In the genomic region with DNA sequence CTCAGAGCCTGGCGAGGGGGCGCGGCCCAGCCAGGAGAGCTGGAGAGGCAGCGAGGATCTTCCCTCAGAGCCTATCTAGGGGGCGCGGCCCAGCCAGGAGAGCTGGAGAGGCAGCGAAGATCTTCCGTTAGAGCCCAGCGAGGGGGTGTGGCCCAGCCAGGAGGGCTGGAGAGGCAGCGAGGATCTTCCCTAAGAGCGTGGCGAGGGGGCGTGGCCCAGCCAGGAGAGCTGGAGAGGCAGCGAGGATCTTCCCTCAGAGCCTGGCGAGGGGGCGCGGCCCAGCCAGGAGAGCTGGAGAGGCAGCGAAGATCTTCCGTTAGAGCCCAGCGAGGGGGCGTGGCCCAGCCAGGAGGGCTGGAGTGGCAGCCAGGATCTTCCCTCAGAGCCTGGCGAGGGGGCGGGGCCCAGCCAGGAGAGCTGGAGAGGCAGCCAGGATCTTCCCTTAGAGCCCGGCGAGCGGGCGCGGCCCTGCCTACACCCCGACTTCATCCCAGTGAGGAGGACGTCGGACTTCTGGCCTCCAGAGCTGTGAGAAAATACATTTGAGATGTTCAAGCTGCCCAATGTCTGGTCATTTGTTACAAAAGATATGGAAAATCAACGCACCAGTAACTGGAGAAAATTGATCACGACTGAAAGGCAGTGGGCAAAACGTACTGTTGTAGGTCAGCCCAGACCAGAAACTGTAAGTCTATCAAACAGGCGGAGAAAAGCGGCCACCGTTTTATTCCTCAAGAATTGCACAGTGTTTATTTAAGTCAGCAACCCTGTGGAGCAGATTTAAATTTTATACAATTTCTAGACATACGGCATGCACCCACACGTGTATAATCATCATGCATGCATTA, we compare ENCODE assay signal across 8 cellular contexts.
DNase-seq lines count a peak whose midpoint lies in the region; ATAC-seq and TF ChIP-seq lines count a peak whose summit lies in the region.

No MANE protein-coding gene starts in this region.

- H2AFZ ChIP-seq in H9 (ENCODE audit: low read length): peak overlapping the region; percentile 79

- DNase-seq in C1 segment of cervical spinal cord (lab: John Stamatoyannopoulos, UW): peak in 11 of 14 donors; percentile 8 to 76 (median 57)
- DNase-seq in H9: peak; percentile 100
- DNase-seq in NCI-H2171 treated with DMSO at 0.1 percent for 48 hours (lab: John Stamatoyannopoulos, UW): peak; percentile 97
- peak; percentile 12 to 22 (median 16) for DNase-seq in activated CD8-positive, alpha-beta memory T cell treated with anti-CD3 and anti-CD28 coated beads for 48 hours (ENCODE audit: low read depth in 2 of 3, low spot score in 2 of 3)
- DNase-seq in epithelial cell of esophagus (ENCODE audit: low read depth): peak; percentile 95
- peak; percentile 69 for DNase-seq in midbrain (lab: John Stamatoyannopoulos, UW)
- DNase-seq in stimulated activated CD8-positive, alpha-beta memory T cell treated with anti-CD3 and anti-CD28 coated beads, Interleukin-7, amount 100 ng/mL, for 48 hours (ENCODE audit: extremely low read depth in 1 of 2, low read depth in 1 of 2): peak; percentile 14 to 45

- WGBS in H9 (ENCODE audit: extremely low coverage, insufficient read length, low lambda C conversion rate): no CpG with 5 or more reads among the region's 39 CpGs

- peaks cover 0 to 8% (median 6%) of the 10 kb centered on the region in 3 experiments; a peak in 3 of 7 replicates for H3K36me3 Mint-ChIP-seq in H9 (ENCODE audit: insufficient read depth in 1 of 3, low read depth in 3 of 3)

- H3K9me3 Mint-ChIP-seq in H9: peaks cover 0 to 8% of the 10 kb centered on the region in 2 experiments; a peak in 2 of 5 replicates

- H2BK20ac ChIP-seq in H9 (ENCODE audit: low read depth, low read length, poor library complexity, severe bottlenecking): no peak overlapping the region

- H3K27me3 ChIP-seq in H9 (ENCODE audit: insufficient read depth, low read length): no peaks in the 10 kb centered on the region

- H3K23ac ChIP-seq in H9 (ENCODE audit: insufficient read length, low read depth, low read length): no peak overlapping the region

- peaks cover 27 to 39% of the 10 kb centered on the region in 2 experiments for H3K4me1 Mint-ChIP-seq in H9

- no peak overlapping the region for H3K27ac ChIP-seq in H9 (ENCODE audit: insufficient read length, low read depth, low read length)

- no peak for ATAC-seq in GM21786 (IDR thresholded peaks at IDR 0.05; ENCODE audit: unreplicated experiment)

- TF ChIP-seq CTCF in H9 (conservative IDR thresholded peaks at IDR 0.05) (no peak), epithelial cell of esophagus (IDR thresholded peaks at IDR 0.05; ENCODE audit: insufficient read depth, low read depth, low read length, missing control alignments) (no peak)

- no peaks in the 10 kb centered on the region for H3K9me3 ChIP-seq in H9 (ENCODE audit: control insufficient read depth, low read depth, low read length)

- peaks cover 2% of the 10 kb centered on the region; the same call in 1 of the 2 replicates for H3K4me1 ChIP-seq in H9 (ENCODE audit: insufficient read depth, low read length)

- peaks cover 6% of the 10 kb centered on the region for H3K23me2 ChIP-seq in H9 (ENCODE audit: insufficient read length, low read depth, low read length, poor library complexity, severe bottlenecking)

- H4K8ac ChIP-seq in H9 (replicated peaks; ENCODE audit: insufficient read length, low read depth, low read length): no peak overlapping the region

- no peak overlapping the region for H2BK5ac ChIP-seq in H9 (ENCODE audit: insufficient read length, low read length)

- no peak overlapping the region for H2BK12ac ChIP-seq in H9 (ENCODE audit: insufficient read length, low read depth, low read length)

- H3K4ac ChIP-seq in H9 (ENCODE audit: low read depth, low read length): no peak overlapping the region

- H3K27ac Mint-ChIP-seq in H9: peak overlapping the region; percentile 91 to 98 (median 98)

- H3K18ac ChIP-seq in H9 (ENCODE audit: insufficient read length, low read depth, low read length): no peak overlapping the region

- no peak overlapping the region for H3K9ac ChIP-seq in H9 (ENCODE audit: extremely low read depth, insufficient read length, low read length)

- no peak overlapping the region for H3K14ac ChIP-seq in H9 (ENCODE audit: insufficient read depth, low read length)

- peak overlapping the region; percentile 45 for H3K4me3 ChIP-seq in epithelial cell of esophagus (ENCODE audit: low read length)

- H3T11ph ChIP-seq in H9 (ENCODE audit: low read length): no peak overlapping the region

- no peaks in the 10 kb centered on the region for H3K79me2 ChIP-seq in H9 (ENCODE audit: insufficient read depth, low read length)

- H2BK15ac ChIP-seq in H9 (ENCODE audit: low read depth, low read length): no peak overlapping the region

- H4K5ac ChIP-seq in H9 (ENCODE audit: insufficient read length, low read depth, low read length): no peak overlapping the region

- H4K91ac ChIP-seq in H9 (ENCODE audit: insufficient read length, low read depth, low read length): no peak overlapping the region

- no peaks in the 10 kb centered on the region for H3K27me3 Mint-ChIP-seq in H9 (ENCODE audit: low read depth)

- H3K79me1 ChIP-seq in H9 (ENCODE audit: insufficient read depth, low read depth, low read length, poor library complexity, severe bottlenecking): no peaks in the 10 kb centered on the region

- H3K4me3 Mint-ChIP-seq in H9: peak overlapping the region; percentile 77 to 88

- peak overlapping the region; percentile 84 for H3K4me2 ChIP-seq in H9 (ENCODE audit: insufficient read depth, insufficient read length, low read length)

- no peak overlapping the region for H2BK120ac ChIP-seq in H9 (ENCODE audit: low read depth, low read length, poor library complexity, severe bottlenecking)

- H2AK5ac ChIP-seq in H9 (ENCODE audit: insufficient read length, low read length): no peak overlapping the region

- H3K56ac ChIP-seq in H9 (ENCODE audit: insufficient read length, low read depth, low read length): no peak overlapping the region

- H4K20me1 ChIP-seq in H9 (ENCODE audit: control insufficient read depth, insufficient read depth, insufficient read length): no peaks in the 10 kb centered on the region

Comparison
In these comparisons a context has a peak if more than half of its experiments do, and no peak if none do; other contexts are left out.
1. DNase-seq: peak in every context shown above with its lines; median percentile 100 in H9; 97 in NCI-H2171 treated with DMSO at 0.1 percent for 48 hours; 95 in epithelial cell of esophagus; 69 in midbrain; 57 in C1 segment of cervical spinal cord; 30 in stimulated activated CD8-positive, alpha-beta memory T cell treated with anti-CD3 and anti-CD28 coated beads, Interleukin-7, amount 100 ng/mL, for 48 hours; 16 in activated CD8-positive, alpha-beta memory T cell treated with anti-CD3 and anti-CD28 coated beads for 48 hours.